ENCODE assay signal across 9 cellular contexts in genomic region chr10:103736763-103737162, GRCh38.
DNase-seq lines count a peak whose midpoint lies in the region; ATAC-seq and TF ChIP-seq lines count a peak whose summit lies in the region.
"Had no signal": no experiment of that assay in that cellular context is flagged by ENCODE, and none has a peak within 500 bp of the region (broad histone marks: within the 10 kb centered on the region; RNA-seq: fewer than 3 reads in every experiment).

No MANE protein-coding gene starts in this region.

- H3K36me3 ChIP-seq in tibial artery (no peaks in the 10 kb centered on the region), uterus (no peaks in the 10 kb centered on the region)

- H3K4me1 Mint-ChIP-seq in T-helper 17 cell, result peaks cover 10% of the 10 kb centered on the region
- no peaks in the 10 kb centered on the region for H3K4me1 Mint-ChIP-seq in stimulated activated naive B cell treated with anti-CD40 and anti-IgM and Interleukin-4, amounts not matched to agents 10 μg/mL and 1 μg/mL and 100 μg/mL, for 72 hours

- TF ChIP-seq POLR2A in uterus (IDR thresholded peaks at IDR 0.05), result no peak

- no peak overlapping the region for H3K27ac Mint-ChIP-seq in T-helper 17 cell
- no peak overlapping the region for H3K27ac Mint-ChIP-seq in stimulated activated naive B cell treated with anti-CD40 and anti-IgM and Interleukin-4, amounts not matched to agents 10 μg/mL and 1 μg/mL and 100 μg/mL, for 72 hours

- no peaks in the 10 kb centered on the region for H3K36me3 Mint-ChIP-seq in T-helper 17 cell (ENCODE audit: low read depth)
- H3K36me3 Mint-ChIP-seq in stimulated activated naive B cell treated with anti-CD40 and anti-IgM and Interleukin-4, amounts not matched to agents 10 μg/mL and 1 μg/mL and 100 μg/mL, for 72 hours, result no peaks in the 10 kb centered on the region

- H3K4me3 ChIP-seq in GM12865 (ENCODE audit: low read depth, low read length), result no peak overlapping the region
- no peak overlapping the region for H3K4me3 ChIP-seq in tibial artery
- no peak overlapping the region for H3K4me3 ChIP-seq in uterus

- ATAC-seq in HG03280 (IDR thresholded peaks at IDR 0.05; ENCODE audit: unreplicated experiment) (peak; percentile 66), T-helper 17 cell (peak; percentile 41)
- no peak for ATAC-seq in stimulated activated naive B cell treated with anti-CD40 and anti-IgM and Interleukin-4, amounts not matched to agents 10 μg/mL and 1 μg/mL and 100 μg/mL, for 72 hours (replicated peaks)

- intact Hi-C loops in tibial artery (cut with DNase I; ENCODE audit: low total_unique reads), result no loop called here
- intact Hi-C loops in uterus (cut with DNase I; ENCODE audit: low total_unique reads), result no loop called here

- no peaks in the 10 kb centered on the region for H3K27me3 ChIP-seq in tibial artery
- H3K27me3 ChIP-seq in uterus, result no peaks in the 10 kb centered on the region

- H3K4me1 ChIP-seq in tibial artery, result peaks cover 0 to 20% (median 14%) of the 10 kb centered on the region in 4 donors
- no peaks in the 10 kb centered on the region for H3K4me1 ChIP-seq in uterus

- no peak for TF ChIP-seq CTCF in GM12865 (IDR thresholded peaks at IDR 0.05; ENCODE audit: insufficient read depth, low read depth, low read length, missing control alignments)
- TF ChIP-seq CTCF in tibial artery (IDR thresholded peaks at IDR 0.05), result no peak
- no peak for TF ChIP-seq CTCF in uterus (IDR thresholded peaks at IDR 0.05)

- H3K27ac ChIP-seq in tibial artery, result no peak overlapping the region
- H3K27ac ChIP-seq in uterus, result no peak overlapping the region
- H3K27ac ChIP-seq: VCaP had no signal

- no peak overlapping the region for H3K4me3 Mint-ChIP-seq in T-helper 17 cell
- no peak overlapping the region for H3K4me3 Mint-ChIP-seq in stimulated activated naive B cell treated with anti-CD40 and anti-IgM and Interleukin-4, amounts not matched to agents 10 μg/mL and 1 μg/mL and 100 μg/mL, for 72 hours

- peak; percentile 36 for DNase-seq in GM12865 (ENCODE audit: low read depth)
- DNase-seq in T-helper 17 cell, result no peak
- DNase-seq in kidney tubule cell (ENCODE audit: low spot score), result peak; percentile 63
- no peak for DNase-seq in tibial artery
- no peak for DNase-seq in stimulated activated naive B cell treated with anti-CD40 and anti-IgM and Interleukin-4, amounts not matched to agents 10 μg/mL and 1 μg/mL and 100 μg/mL, for 72 hours
- no peak for DNase-seq in uterus
- DNase-seq in NCI-H128 (lab: John Stamatoyannopoulos, UW; ENCODE audit: unreplicated experiment), result no peak

- H3K9me3 ChIP-seq in T-helper 17 cell (ENCODE audit: control insufficient read depth, low read length, poor library complexity, severe bottlenecking), result no peaks in the 10 kb centered on the region
- no peaks in the 10 kb centered on the region for H3K9me3 ChIP-seq in tibial artery
- H3K9me3 ChIP-seq in uterus, result no peaks in the 10 kb centered on the region

- H3K27me3 Mint-ChIP-seq in T-helper 17 cell, result no peaks in the 10 kb centered on the region
- peaks cover 3 to 6% of the 10 kb centered on the region in 2 donors for H3K27me3 Mint-ChIP-seq in stimulated activated naive B cell treated with anti-CD40 and anti-IgM and Interleukin-4, amounts not matched to agents 10 μg/mL and 1 μg/mL and 100 μg/mL, for 72 hours

- H3K9me3 Mint-ChIP-seq in stimulated activated naive B cell treated with anti-CD40 and anti-IgM and Interleukin-4, amounts not matched to agents 10 μg/mL and 1 μg/mL and 100 μg/mL, for 72 hours, result no peaks in the 10 kb centered on the region

Comparison
In these comparisons a context has a peak if more than half of its experiments do, and no peak if none do; other contexts are left out.
1. DNase-seq: peak in GM12865 (single experiment) and kidney tubule cell (single experiment); none in T-helper 17 cell (0 of 3), tibial artery (0 of 2), stimulated activated naive B cell treated with anti-CD40 and anti-IgM and Interleukin-4, amounts not matched to agents 10 μg/mL and 1 μg/mL and 100 μg/mL, for 72 hours (single experiment), uterus (0 of 2) and NCI-H128 (single experiment).
2. ATAC-seq: peak in HG03280 (single experiment) and T-helper 17 cell (single experiment); none in stimulated activated naive B cell treated with anti-CD40 and anti-IgM and Interleukin-4, amounts not matched to agents 10 μg/mL and 1 μg/mL and 100 μg/mL, for 72 hours (0 of 2).